1 cellular context compared by ENCODE assay signal in genomic region chr1:119140177-119141019, GRCh38.
TF ChIP-seq lines count a peak whose summit lies in the region.

TSS of gene WARS2 (minus strand) at chr1:119140653. CDS start at chr1:119140644, 9 bp downstream.

TF ChIP-seq in K562, 482 proteins besides CTCF, POLR2A, EP300 and RAD21 (continued from another document and continues in another):
- TF ChIP-seq ZMIZ1 (IDR thresholded peaks at IDR 0.05; ENCODE audit: low read depth in 2 of 2, low read length in 2 of 2) (0 out of 4 replicates have a peak, but pooled peaks of 1 of the 2 experiments have one; percentile 43), MTA3 (IDR thresholded peaks at IDR 0.05; ENCODE audit: borderline replicate concordance) (peak; percentile 93), MAFG (tag; conservative IDR thresholded peaks at IDR 0.05) (no peak), ZNF384 (IDR thresholded peaks at IDR 0.05; ENCODE audit: low read depth, low read length) (no peak), TCF7 (IDR thresholded peaks at IDR 0.05; ENCODE audit: borderline replicate concordance) (no peak), CHD1 (IDR thresholded peaks at IDR 0.05; ENCODE audit: low read length) (peak; percentile 42), ELK3 (CRISPR knock-in tag; IDR thresholded peaks at IDR 0.05) (no peak), E2F4 (CRISPR knock-in tag; IDR thresholded peaks at IDR 0.05; ENCODE audit: low read depth) (0 out of 2 replicates have a peak, but pooled peaks have one; percentile 11), MED1 (CRISPR knock-in tag; IDR thresholded peaks at IDR 0.05; ENCODE audit: borderline replicate concordance) (no peak), SIN3B (IDR thresholded peaks at IDR 0.05; ENCODE audit: low read depth) (peak; percentile 83; the same call in 1 of the 2 replicates), THAP7 (CRISPR knock-in tag; IDR thresholded peaks at IDR 0.05) (peak; percentile 95), RFX7 (CRISPR knock-in tag; IDR thresholded peaks at IDR 0.05) (no peak), ATF7 (IDR thresholded peaks at IDR 0.05) (peak; percentile 98), SOX6 (IDR thresholded peaks at IDR 0.05) (no peak), NONO (IDR thresholded peaks at IDR 0.05; ENCODE audit: low read depth in 2 of 2, low read length in 1 of 2) (no peak), BCL6 (CRISPR knock-in tag; IDR thresholded peaks at IDR 0.05) (no peak), POLR2AphosphoS5 (IDR thresholded peaks at IDR 0.05; ENCODE audit: control insufficient read depth, insufficient read depth, low read depth, low read length) (peak; percentile 89), NCOA1 (IDR thresholded peaks at IDR 0.05; ENCODE audit: low read depth) (peak; percentile 90), MITF (IDR thresholded peaks at IDR 0.05) (no peak; the same call in 1 of the 2 replicates), TCFL5 (CRISPR knock-in tag; conservative IDR thresholded peaks at IDR 0.05) (no peak), ZNF165 (CRISPR knock-in tag; IDR thresholded peaks at IDR 0.05; ENCODE audit: borderline replicate concordance) (no peak), ILK (tag; IDR thresholded peaks at IDR 0.05; ENCODE audit: borderline replicate concordance, low read depth) (no peak), FOXJ2 (tag; IDR thresholded peaks at IDR 0.05) (peak; percentile 55; the same call in 1 of the 2 replicates), ATF2 (CRISPR knock-in tag; IDR thresholded peaks at IDR 0.05) (0 out of 2 replicates have a peak, but pooled peaks have one; percentile 68), RAD51 (IDR thresholded peaks at IDR 0.05; ENCODE audit: borderline replicate concordance, low read depth) (peak; percentile 2; the same call in 1 of the 2 replicates), JUN (IDR thresholded peaks at IDR 0.05; ENCODE audit: borderline replicate concordance, low read depth, low read length) (no peak; the same call in 1 of the 2 replicates), JUN (CRISPR knock-in tag; IDR thresholded peaks at IDR 0.05; ENCODE audit: borderline replicate concordance) (no peak), HNRNPL (IDR thresholded peaks at IDR 0.05; ENCODE audit: low read depth, low read length) (no peak), ZNF512 (tag; IDR thresholded peaks at IDR 0.05) (no peak), PYGO2 (tag; IDR thresholded peaks at IDR 0.05) (no peak), TEAD4 (IDR thresholded peaks at IDR 0.05; ENCODE audit: low read length) (no peak), TEAD4 (CRISPR knock-in tag; IDR thresholded peaks at IDR 0.05; ENCODE audit: borderline replicate concordance) (no peak), ZNF507 (tag; conservative IDR thresholded peaks at IDR 0.05) (no peak), JUND (IDR thresholded peaks at IDR 0.05; ENCODE audit: borderline replicate concordance, low read depth, low read length) (peak; percentile 67), JUND (tag; IDR thresholded peaks at IDR 0.05; ENCODE audit: borderline replicate concordance, low read depth, low read length) (peak; percentile 79; the same call in 2 of the 3 replicates), GABPB2 (CRISPR knock-in tag; conservative IDR thresholded peaks at IDR 0.05) (no peak), PTRF (tag; IDR thresholded peaks at IDR 0.05) (no peak), TRIM25 (IDR thresholded peaks at IDR 0.05; ENCODE audit: borderline replicate concordance) (no peak), HMBOX1 (IDR thresholded peaks at IDR 0.05) (no peak), ZNF253 (CRISPR knock-in tag; conservative IDR thresholded peaks at IDR 0.05) (no peak), HEY1 (CRISPR knock-in tag; IDR thresholded peaks at IDR 0.05; ENCODE audit: borderline replicate concordance) (no peak), FOXK1 (CRISPR knock-in tag; IDR thresholded peaks at IDR 0.05; ENCODE audit: borderline replicate concordance) (no peak), SNAPC5 (CRISPR knock-in tag; IDR thresholded peaks at IDR 0.05) (no peak), NFE2L1 (tag; IDR thresholded peaks at IDR 0.05; ENCODE audit: borderline replicate concordance, low read depth) (no peak), PATZ1 (CRISPR knock-in tag; IDR thresholded peaks at IDR 0.05; ENCODE audit: borderline replicate concordance) (peak; percentile 82), THAP12 (CRISPR knock-in tag; IDR thresholded peaks at IDR 0.05) (no peak), ZNF212 (CRISPR knock-in tag; IDR thresholded peaks at IDR 0.05) (no peak)
